ENCODE assay signal across 6 cellular contexts in genomic region chr17:76121932-76122383, GRCh38. TPM values are rescaled to one million over a fixed set of nuclear protein-coding genes. Genes with fewer than 3 reads are reported as not detected.
A peak's percentile ranks its signal among the peaks of the same experiment; 100 is the strongest.
DNase-seq lines count a peak whose midpoint lies in the region; ATAC-seq lines count a peak whose summit lies in the region.

No MANE protein-coding gene starts in this region.

- no peaks in the 10 kb centered on the region for H3K9me3 ChIP-seq in mucosa of rectum (ENCODE audit: control insufficient read depth in 2 of 2, low read length in 2 of 2)

- no peak overlapping the region for H3K27ac ChIP-seq in mucosa of rectum (ENCODE audit: low read depth in 2 of 2, low read length in 2 of 2)

- H3K36me3 ChIP-seq in mucosa of rectum (ENCODE audit: control insufficient read depth in 2 of 2, insufficient read depth in 2 of 2, low read length in 2 of 2), result no peaks in the 10 kb centered on the region

- H3K36me3 Mint-ChIP-seq in activated naive CD4-positive, alpha-beta T cell treated with anti-CD3 and anti-CD28 coated beads, Interleukin-2, amount 50 U/mL, for 72 hours, result no peaks in the 10 kb centered on the region

- DNase-seq in activated naive CD4-positive, alpha-beta T cell treated with anti-CD3 and anti-CD28 coated beads, Interleukin-2, amount 50 U/mL, for 72 hours (ENCODE audit: low spot score in 2 of 2), result no peak
- DNase-seq in NCI-H748 treated with DMSO at 0.1 percent for 48 hours (lab: John Stamatoyannopoulos, UW), result no peak
- no peak for DNase-seq in NCI-H526 (lab: John Stamatoyannopoulos, UW)
- no peak for DNase-seq in activated gamma-delta T cell (lab: John Stamatoyannopoulos, UW)

- peaks cover 2 to 3% of the 10 kb centered on the region in 2 donors for H3K4me1 ChIP-seq in mucosa of rectum (ENCODE audit: control insufficient read depth in 2 of 2, insufficient read depth in 2 of 2, low read length in 2 of 2)

- H3K27me3 ChIP-seq in mucosa of rectum (ENCODE audit: control insufficient read depth in 2 of 2, insufficient read depth in 2 of 2, low read length in 2 of 2), result no peaks in the 10 kb centered on the region

- peak overlapping the region in 1 of 2 donors; percentile 79 for H3K27ac Mint-ChIP-seq in activated naive CD4-positive, alpha-beta T cell treated with anti-CD3 and anti-CD28 coated beads, Interleukin-2, amount 50 U/mL, for 72 hours

- peak; percentile 18 to 31 for ATAC-seq in activated naive CD4-positive, alpha-beta T cell treated with anti-CD3 and anti-CD28 coated beads, Interleukin-2, amount 50 U/mL, for 72 hours

- H3K9me3 Mint-ChIP-seq in activated naive CD4-positive, alpha-beta T cell treated with anti-CD3 and anti-CD28 coated beads, Interleukin-2, amount 50 U/mL, for 72 hours, result no peaks in the 10 kb centered on the region

- peak overlapping the region; percentile 41 to 59 for H3K9ac ChIP-seq in mucosa of rectum (ENCODE audit: low read depth in 1 of 2, low read length in 2 of 2)

- peak overlapping the region; percentile 37; the same call in 1 of the 2 replicates for H3K4me3 ChIP-seq in GM08714 (ENCODE audit: low read length)
- H3K4me3 ChIP-seq in mucosa of rectum (ENCODE audit: low read length in 2 of 2), result peak overlapping the region in 1 of 2 donors; percentile 43

RNA-seq across cellular contexts. Expression of gene EXOC7, which starts 18.4 kb away (rescaled TPM):
- total RNA-seq in activated naive CD4-positive, alpha-beta T cell treated with anti-CD3 and anti-CD28 coated beads, Interleukin-2, amount 50 U/mL, for 72 hours, result 10 to 100 TPM; 85.0 to 91.9 TPM

RNA-seq across cellular contexts. Expression of gene FOXJ1, which starts 19.1 kb away (rescaled TPM):
- total RNA-seq in activated naive CD4-positive, alpha-beta T cell treated with anti-CD3 and anti-CD28 coated beads, Interleukin-2, amount 50 U/mL, for 72 hours, result under 1 TPM; 0.46 to 0.56 TPM

RNA-seq across cellular contexts. Expression of gene ZACN, which starts 43.0 kb away (rescaled TPM):
- total RNA-seq in activated naive CD4-positive, alpha-beta T cell treated with anti-CD3 and anti-CD28 coated beads, Interleukin-2, amount 50 U/mL, for 72 hours, result 10 to 100 TPM in 1 of 2 donors, 1 to 10 TPM in 1; 6.8 to 15.7 TPM

RNA-seq across cellular contexts. Expression of gene GALR2, which starts 47.4 kb away (rescaled TPM):
- total RNA-seq in activated naive CD4-positive, alpha-beta T cell treated with anti-CD3 and anti-CD28 coated beads, Interleukin-2, amount 50 U/mL, for 72 hours, result 10 to 100 TPM in 1 of 2 donors, 1 to 10 TPM in 1; 6.2 to 14.6 TPM

RNA-seq across cellular contexts. Expression of gene SRP68, which starts 49.6 kb away (rescaled TPM):
- 100 to 1,000 TPM in 1 of 2 donors, 10 to 100 TPM in 1; 78.8 to 162 TPM for total RNA-seq in activated naive CD4-positive, alpha-beta T cell treated with anti-CD3 and anti-CD28 coated beads, Interleukin-2, amount 50 U/mL, for 72 hours
